8 cellular contexts compared by ENCODE assay signal in the genomic region with DNA sequence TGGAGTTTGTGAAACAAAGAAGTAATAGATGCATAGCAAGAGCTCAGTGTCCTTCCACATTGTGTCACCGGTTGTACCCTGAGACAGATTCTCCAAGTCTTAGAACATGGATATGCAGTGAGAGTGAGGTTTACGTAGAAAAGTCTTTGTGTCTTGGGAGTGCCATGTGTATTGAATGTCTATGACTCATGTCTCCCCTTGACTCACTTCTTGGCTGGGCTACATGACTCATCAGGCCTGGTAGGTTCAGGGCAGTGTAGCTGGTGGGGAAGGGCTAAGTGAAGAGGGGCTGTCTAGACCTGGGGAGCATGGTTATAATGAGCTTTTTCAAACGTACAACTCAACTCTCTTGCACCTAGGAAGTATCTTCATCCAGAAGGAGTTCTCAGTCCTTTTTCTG.
A peak's percentile ranks its signal among the peaks of the same experiment; 100 is the strongest.
DNase-seq lines count a peak whose midpoint lies in the region; ATAC-seq, FAIRE-seq and TF ChIP-seq lines count a peak whose summit lies in the region.

No MANE protein-coding gene starts in this region.

- intact Hi-C loops in activated T-helper 1 cell treated with anti-CD3 and anti-CD28 coated beads, Interleukin-12 subunit alpha, Interleukin-12 subunit beta, Interleukin-2, Interleukin-4 antibody, amounts not matched to agents 30 ng/mL and 10 ng/mL and 1 ng/mL, durations not matched to agents 14 hours and 24 hours and 36 hours (cut with micrococcal nuclease) = no loop called here

- H3K27ac Mint-ChIP-seq in activated T-helper 1 cell treated with anti-CD3 and anti-CD28 coated beads, Interleukin-12 subunit alpha, Interleukin-12 subunit beta, Interleukin-2, Interleukin-4 antibody, amounts not matched to agents 30 ng/mL and 10 ng/mL and 1 ng/mL, durations not matched to agents 14 hours and 24 hours and 36 hours = peak overlapping the region; percentile 18
- H3K27ac Mint-ChIP-seq in stimulated activated naive B cell treated with anti-CD40 and anti-IgM and Interleukin-4, amounts not matched to agents 10 μg/mL and 1 μg/mL and 100 μg/mL, for 72 hours = no peak overlapping the region

- peak overlapping the region in 1 of 3 experiments; percentile 4 for H3K4me3 ChIP-seq in keratinocyte (ENCODE audit: control insufficient read depth in 2 of 3, extremely low read depth in 1 of 3, insufficient read depth in 2 of 3, low read depth in 1 of 3, low read length in 3 of 3)

- ATAC-seq in GM18520 (IDR thresholded peaks at IDR 0.05; ENCODE audit: unreplicated experiment) (peak; percentile 59), HG03095 (IDR thresholded peaks at IDR 0.05; ENCODE audit: unreplicated experiment) (no peak)
- ATAC-seq in stimulated activated naive B cell treated with anti-CD40 and anti-IgM and Interleukin-4, amounts not matched to agents 10 μg/mL and 1 μg/mL and 100 μg/mL, for 72 hours (replicated peaks) = peak; percentile 75 to 90

- H3K27ac ChIP-seq in keratinocyte (ENCODE audit: control insufficient read depth, insufficient read depth, low read length) = peak overlapping the region; percentile 90

- H3K36me3 ChIP-seq in keratinocyte (ENCODE audit: control insufficient read depth in 2 of 2, extremely low read depth in 1 of 2, insufficient read depth in 2 of 2, low read length in 2 of 2) = no peaks in the 10 kb centered on the region

- H3K4me1 Mint-ChIP-seq in activated T-helper 1 cell treated with anti-CD3 and anti-CD28 coated beads, Interleukin-12 subunit alpha, Interleukin-12 subunit beta, Interleukin-2, Interleukin-4 antibody, amounts not matched to agents 30 ng/mL and 10 ng/mL and 1 ng/mL, durations not matched to agents 14 hours and 24 hours and 36 hours (ENCODE audit: low read depth) = peaks cover 28% of the 10 kb centered on the region
- peaks cover 8 to 11% of the 10 kb centered on the region in 2 donors for H3K4me1 Mint-ChIP-seq in stimulated activated naive B cell treated with anti-CD40 and anti-IgM and Interleukin-4, amounts not matched to agents 10 μg/mL and 1 μg/mL and 100 μg/mL, for 72 hours

- H2AFZ ChIP-seq in keratinocyte (ENCODE audit: control insufficient read depth, low read length) = no peak overlapping the region

- no peak for TF ChIP-seq CTCF in keratinocyte (optimal IDR thresholded peaks at IDR 0.05 in 1 of 3, IDR thresholded peaks at IDR 0.05 in 1 of 3, conservative IDR thresholded peaks at IDR 0.05 in 1 of 3; ENCODE audit: extremely low read depth in 1 of 3, insufficient read depth in 2 of 3, low read length in 3 of 3)

- no peaks in the 10 kb centered on the region for H3K9me3 Mint-ChIP-seq in activated T-helper 1 cell treated with anti-CD3 and anti-CD28 coated beads, Interleukin-12 subunit alpha, Interleukin-12 subunit beta, Interleukin-2, Interleukin-4 antibody, amounts not matched to agents 30 ng/mL and 10 ng/mL and 1 ng/mL, durations not matched to agents 14 hours and 24 hours and 36 hours
- no peaks in the 10 kb centered on the region for H3K9me3 Mint-ChIP-seq in stimulated activated naive B cell treated with anti-CD40 and anti-IgM and Interleukin-4, amounts not matched to agents 10 μg/mL and 1 μg/mL and 100 μg/mL, for 72 hours

- no peaks in the 10 kb centered on the region for H3K79me2 ChIP-seq in keratinocyte (ENCODE audit: control insufficient read depth, insufficient read depth, low read length)

- no peaks in the 10 kb centered on the region for H3K27me3 ChIP-seq in keratinocyte (ENCODE audit: control insufficient read depth, extremely low read depth, insufficient read depth, low read length)

- peak overlapping the region; percentile 63 for H3K4me2 ChIP-seq in keratinocyte (ENCODE audit: control insufficient read depth, extremely low read depth, insufficient read depth, low read depth, low read length)

- H3K9me1 ChIP-seq in keratinocyte (ENCODE audit: control insufficient read depth, extremely low read depth, insufficient read depth, low read length) = no peaks in the 10 kb centered on the region

- no peaks in the 10 kb centered on the region for H3K36me3 Mint-ChIP-seq in activated T-helper 1 cell treated with anti-CD3 and anti-CD28 coated beads, Interleukin-12 subunit alpha, Interleukin-12 subunit beta, Interleukin-2, Interleukin-4 antibody, amounts not matched to agents 30 ng/mL and 10 ng/mL and 1 ng/mL, durations not matched to agents 14 hours and 24 hours and 36 hours (ENCODE audit: low read depth)
- no peaks in the 10 kb centered on the region for H3K36me3 Mint-ChIP-seq in stimulated activated naive B cell treated with anti-CD40 and anti-IgM and Interleukin-4, amounts not matched to agents 10 μg/mL and 1 μg/mL and 100 μg/mL, for 72 hours

- H3K27me3 Mint-ChIP-seq in activated T-helper 1 cell treated with anti-CD3 and anti-CD28 coated beads, Interleukin-12 subunit alpha, Interleukin-12 subunit beta, Interleukin-2, Interleukin-4 antibody, amounts not matched to agents 30 ng/mL and 10 ng/mL and 1 ng/mL, durations not matched to agents 14 hours and 24 hours and 36 hours (ENCODE audit: insufficient read depth) = peaks cover 5% of the 10 kb centered on the region
- peaks cover 11 to 23% of the 10 kb centered on the region in 2 donors for H3K27me3 Mint-ChIP-seq in stimulated activated naive B cell treated with anti-CD40 and anti-IgM and Interleukin-4, amounts not matched to agents 10 μg/mL and 1 μg/mL and 100 μg/mL, for 72 hours

- H3K9me3 ChIP-seq in keratinocyte (ENCODE audit: control insufficient read depth, low read depth, low read length) = no peaks in the 10 kb centered on the region

- H3K9ac ChIP-seq in keratinocyte (ENCODE audit: control insufficient read depth, extremely low read depth, insufficient read depth, low read length) = peak overlapping the region; percentile 65

- no peaks in the 10 kb centered on the region for H4K20me1 ChIP-seq in keratinocyte (ENCODE audit: control insufficient read depth, extremely low read depth, insufficient read depth, low read length)

- no peak overlapping the region for H3K4me3 Mint-ChIP-seq in activated T-helper 1 cell treated with anti-CD3 and anti-CD28 coated beads, Interleukin-12 subunit alpha, Interleukin-12 subunit beta, Interleukin-2, Interleukin-4 antibody, amounts not matched to agents 30 ng/mL and 10 ng/mL and 1 ng/mL, durations not matched to agents 14 hours and 24 hours and 36 hours
- no peak overlapping the region for H3K4me3 Mint-ChIP-seq in stimulated activated naive B cell treated with anti-CD40 and anti-IgM and Interleukin-4, amounts not matched to agents 10 μg/mL and 1 μg/mL and 100 μg/mL, for 72 hours

- peak; percentile 98 for FAIRE-seq in keratinocyte (lab: Jason Lieb, UNC)

- in situ Hi-C loops in G401 (cut with HindIII; ENCODE audit: low sequenced_read_pairs) = no loop called here

- dilution Hi-C loops in keratinocyte (cut with MboI; ENCODE audit: extremely low pct_ligation_motif_present, low sequenced_read_pairs) = no loop called here

- peak; percentile 100 for DNase-seq in M059J (ENCODE audit: low read depth)
- DNase-seq in activated T-helper 1 cell treated with anti-CD3 and anti-CD28 coated beads, Interleukin-12 subunit alpha, Interleukin-12 subunit beta, Interleukin-2, Interleukin-4 antibody, amounts not matched to agents 30 ng/mL and 10 ng/mL and 1 ng/mL, durations not matched to agents 14 hours and 24 hours and 36 hours (ENCODE audit: low spot score) = peak; percentile 9
- no peak for DNase-seq in keratinocyte (ENCODE audit: low read depth, low spot score)
- DNase-seq in stimulated activated naive B cell treated with anti-CD40 and anti-IgM and Interleukin-4, amounts not matched to agents 10 μg/mL and 1 μg/mL and 100 μg/mL, for 72 hours = no peak
- no peak for DNase-seq in NCI-H345 treated with DMSO at 0.1 percent for 48 hours (lab: John Stamatoyannopoulos, UW; ENCODE audit: unreplicated experiment)
- no peak for DNase-seq in G401 (ENCODE audit: low spot score)

- H3K4me1 ChIP-seq in keratinocyte (ENCODE audit: control insufficient read depth, extremely low read depth, insufficient read depth, low read length) = peaks cover 47% of the 10 kb centered on the region

Comparison
In these comparisons a context has a peak if more than half of its experiments do, and no peak if none do; other contexts are left out.
1. DNase-seq: peak in M059J (single experiment) and activated T-helper 1 cell treated with anti-CD3 and anti-CD28 coated beads, Interleukin-12 subunit alpha, Interleukin-12 subunit beta, Interleukin-2, Interleukin-4 antibody, amounts not matched to agents 30 ng/mL and 10 ng/mL and 1 ng/mL, durations not matched to agents 14 hours and 24 hours and 36 hours (single experiment); none in keratinocyte (single experiment), stimulated activated naive B cell treated with anti-CD40 and anti-IgM and Interleukin-4, amounts not matched to agents 10 μg/mL and 1 μg/mL and 100 μg/mL, for 72 hours (single experiment), NCI-H345 treated with DMSO at 0.1 percent for 48 hours (single experiment) and G401 (single experiment).